ENCODE assay signal across 18 cellular contexts in the genomic region with DNA sequence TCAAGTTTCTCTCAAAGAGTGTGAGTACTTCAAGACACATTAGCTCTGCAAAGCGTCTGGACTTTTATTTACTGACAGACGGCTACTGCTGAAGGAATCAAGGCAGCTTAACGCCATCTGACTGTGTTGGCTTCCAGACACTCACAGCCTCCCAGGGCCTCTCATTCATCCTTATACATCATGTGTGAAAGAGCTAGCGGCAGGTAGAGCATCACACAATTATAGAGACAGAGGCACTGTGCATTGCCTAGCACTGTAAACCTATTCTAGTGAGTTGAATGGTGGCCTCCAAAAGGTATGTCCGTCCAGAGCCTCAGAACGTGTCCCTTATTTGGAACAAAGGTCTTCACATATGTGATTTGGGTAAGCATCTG.
A peak's percentile ranks its signal among the peaks of the same experiment; 100 is the strongest.
DNase-seq lines count a peak whose midpoint lies in the region; ATAC-seq, FAIRE-seq and TF ChIP-seq lines count a peak whose summit lies in the region.
"Had no signal": no experiment of that assay in that cellular context is flagged by ENCODE, and none has a peak within 500 bp of the region (broad histone marks: within the 10 kb centered on the region; RNA-seq: fewer than 3 reads in every experiment).

No MANE protein-coding gene starts in this region.

- no peaks in the 10 kb centered on the region for H3K36me3 ChIP-seq in keratinocyte (ENCODE audit: control insufficient read depth in 2 of 2, extremely low read depth in 1 of 2, insufficient read depth in 2 of 2, low read length in 2 of 2)
- H3K36me3 ChIP-seq: colonic mucosa, pancreas, suprapubic skin had no signal

- peaks cover 18% of the 10 kb centered on the region for H3K4me1 ChIP-seq in keratinocyte (ENCODE audit: control insufficient read depth, extremely low read depth, insufficient read depth, low read length)
- H3K4me1 ChIP-seq: colonic mucosa, suprapubic skin had no signal

- no peaks in the 10 kb centered on the region for H3K27me3 ChIP-seq in keratinocyte (ENCODE audit: control insufficient read depth, extremely low read depth, insufficient read depth, low read length)
- H3K27me3 ChIP-seq: colonic mucosa, pancreas, suprapubic skin had no signal

- no peak overlapping the region for H2AFZ ChIP-seq in keratinocyte (ENCODE audit: control insufficient read depth, low read length)

- dilution Hi-C loops in keratinocyte (cut with MboI; ENCODE audit: extremely low pct_ligation_motif_present, low sequenced_read_pairs), result no loop called here

- H3K9me3 Mint-ChIP-seq in T-helper 1 cell treated with Interleukin-12 subunit alpha and Interleukin-12 subunit beta and Interleukin-4 antibody, amounts not matched to agents 30 μg/mL and 1 μg/mL, for 36 hours, result peaks cover 18% of the 10 kb centered on the region

- intact Hi-C loops in head of caudate nucleus (cut with DNase I), result no loop called here

- ATAC-seq in GM19452 (IDR thresholded peaks at IDR 0.05; ENCODE audit: unreplicated experiment), result peak; percentile 15
- peak; percentile 9 for ATAC-seq in HG03342 (IDR thresholded peaks at IDR 0.05; ENCODE audit: unreplicated experiment)
- ATAC-seq in GM21576 (IDR thresholded peaks at IDR 0.05; ENCODE audit: unreplicated experiment), result no peak
- ATAC-seq: activated CD4-positive, CD25-positive, alpha-beta regulatory T cell treated with anti-CD3 and anti-CD28 coated beads, Interleukin-2, amount 50 U/mL, for 24 hours had no signal

- TF ChIP-seq CTCF in keratinocyte (optimal IDR thresholded peaks at IDR 0.05 in 1 of 3, IDR thresholded peaks at IDR 0.05 in 1 of 3, conservative IDR thresholded peaks at IDR 0.05 in 1 of 3; ENCODE audit: extremely low read depth in 1 of 3, insufficient read depth in 2 of 3, low read length in 3 of 3), result no peak

- H3K9me1 ChIP-seq in keratinocyte (ENCODE audit: control insufficient read depth, extremely low read depth, insufficient read depth, low read length), result no peaks in the 10 kb centered on the region

- H3K4me2 ChIP-seq in keratinocyte (ENCODE audit: control insufficient read depth, extremely low read depth, insufficient read depth, low read depth, low read length), result peak overlapping the region; percentile 42

- DNase-seq in T-helper 1 cell, result no peak
- DNase-seq in keratinocyte (ENCODE audit: low read depth, low spot score), result no peak
- DNase-seq in OCI-M1 (lab: John Stamatoyannopoulos, UW), result no peak
- no peak for DNase-seq in head of caudate nucleus
- DNase-seq: colonic mucosa, glutamatergic neuron, kidney, NCI-H226 had no signal

- H3K36me3 Mint-ChIP-seq in T-helper 1 cell treated with Interleukin-12 subunit alpha and Interleukin-12 subunit beta and Interleukin-4 antibody, amounts not matched to agents 30 μg/mL and 1 μg/mL, for 36 hours (ENCODE audit: low read depth), result peaks cover 15% of the 10 kb centered on the region

- H3K4me1 Mint-ChIP-seq in T-helper 1 cell treated with Interleukin-12 subunit alpha and Interleukin-12 subunit beta and Interleukin-4 antibody, amounts not matched to agents 30 μg/mL and 1 μg/mL, for 36 hours (ENCODE audit: low read depth), result peaks cover 57% of the 10 kb centered on the region

- H3K27ac ChIP-seq in keratinocyte (ENCODE audit: control insufficient read depth, insufficient read depth, low read length), result no peak overlapping the region
- H3K27ac ChIP-seq: colonic mucosa, epithelial cell of prostate, suprapubic skin had no signal

- no peak overlapping the region for H3K9ac ChIP-seq in keratinocyte (ENCODE audit: control insufficient read depth, extremely low read depth, insufficient read depth, low read length)

- no peak overlapping the region for H3K4me3 Mint-ChIP-seq in T-helper 1 cell treated with Interleukin-12 subunit alpha and Interleukin-12 subunit beta and Interleukin-4 antibody, amounts not matched to agents 30 μg/mL and 1 μg/mL, for 36 hours

- H3K27me3 Mint-ChIP-seq in T-helper 1 cell treated with Interleukin-12 subunit alpha and Interleukin-12 subunit beta and Interleukin-4 antibody, amounts not matched to agents 30 μg/mL and 1 μg/mL, for 36 hours (ENCODE audit: low read depth), result no peaks in the 10 kb centered on the region

- H3K4me3 ChIP-seq in keratinocyte (ENCODE audit: control insufficient read depth in 2 of 3, extremely low read depth in 1 of 3, insufficient read depth in 2 of 3, low read depth in 1 of 3, low read length in 3 of 3), result no peak overlapping the region
- H3K4me3 ChIP-seq: colonic mucosa, pancreas, suprapubic skin had no signal

- H3K79me2 ChIP-seq in keratinocyte (ENCODE audit: control insufficient read depth, insufficient read depth, low read length), result no peaks in the 10 kb centered on the region

- FAIRE-seq in keratinocyte (lab: Jason Lieb, UNC), result peak; percentile 9
- FAIRE-seq: astrocyte, H54, kidney, pancreas had no signal

- H3K9me3 ChIP-seq in keratinocyte (ENCODE audit: control insufficient read depth, low read depth, low read length), result no peaks in the 10 kb centered on the region
- H3K9me3 ChIP-seq: colonic mucosa, pancreas, suprapubic skin had no signal

- no peaks in the 10 kb centered on the region for H4K20me1 ChIP-seq in keratinocyte (ENCODE audit: control insufficient read depth, extremely low read depth, insufficient read depth, low read length)

- H3K27ac Mint-ChIP-seq in T-helper 1 cell treated with Interleukin-12 subunit alpha and Interleukin-12 subunit beta and Interleukin-4 antibody, amounts not matched to agents 30 μg/mL and 1 μg/mL, for 36 hours, result peak overlapping the region; percentile 76
